Comparison of ENCODE assay signal across 9 cellular contexts in the genomic region with DNA sequence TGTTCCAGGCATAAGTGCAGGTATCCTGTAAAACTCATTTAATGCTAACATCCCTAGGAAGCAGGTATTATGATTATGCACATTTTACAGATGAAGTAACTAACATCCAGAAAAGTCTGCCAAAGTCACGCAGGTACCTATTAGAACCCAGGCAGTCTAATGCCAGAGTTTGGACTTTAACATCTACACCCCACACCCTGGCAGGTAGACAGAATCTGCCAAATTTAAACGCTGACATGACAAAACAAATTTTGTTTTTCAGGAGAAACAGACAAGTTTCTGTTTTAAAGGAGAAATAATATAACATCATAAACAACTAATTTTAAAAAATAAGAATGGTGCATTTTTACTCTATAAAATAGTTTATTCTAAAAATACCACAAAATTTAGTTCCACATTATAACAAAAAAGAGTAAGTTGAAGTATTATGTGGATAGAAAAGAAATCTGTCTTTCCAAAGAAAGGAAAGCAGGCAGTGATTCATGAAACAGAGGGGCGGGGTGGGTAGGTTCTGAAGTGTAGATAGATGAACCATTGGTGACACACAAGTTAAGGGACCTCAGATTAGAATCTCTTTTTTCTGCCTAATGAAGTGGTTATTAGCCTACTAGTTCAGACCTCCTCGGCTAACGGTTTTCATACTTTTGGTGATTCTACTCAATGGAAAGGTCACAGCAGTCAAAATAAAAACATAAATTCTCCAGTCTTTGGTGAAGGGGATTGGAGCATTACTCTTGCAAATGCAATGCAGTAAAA. TPM values are rescaled to one million over a fixed set of nuclear protein-coding genes. Genes with fewer than 3 reads are reported as not detected.
DNase-seq lines count a peak whose midpoint lies in the region; ATAC-seq and TF ChIP-seq lines count a peak whose summit lies in the region.
"Had no signal": no experiment of that assay in that cellular context is flagged by ENCODE, and none has a peak within 500 bp of the region (broad histone marks: within the 10 kb centered on the region; RNA-seq: fewer than 3 reads in every experiment).

No MANE protein-coding gene starts in this region.

- ATAC-seq in WTC11 = no peak
- no peak for ATAC-seq in HG02870 (IDR thresholded peaks at IDR 0.05; ENCODE audit: unreplicated experiment)
- no peak for ATAC-seq in GM21515 (IDR thresholded peaks at IDR 0.05; ENCODE audit: unreplicated experiment)

- no peak overlapping the region for H3K27ac Mint-ChIP-seq in WTC11

- TF ChIP-seq CTCF in HL-60 (IDR thresholded peaks at IDR 0.05; ENCODE audit: insufficient read depth, low read length) (no peak), WTC11 (IDR thresholded peaks at IDR 0.05) (no peak)

- no peaks in the 10 kb centered on the region for H3K27me3 Mint-ChIP-seq in WTC11 (ENCODE audit: low read depth)

- no peaks in the 10 kb centered on the region for H4K20me1 ChIP-seq in BLaER1

- H3K4me3 ChIP-seq in BLaER1 = peak overlapping the region; percentile 90
- peak overlapping the region; percentile 95 for H3K4me3 ChIP-seq in HL-60 (replicated peaks; ENCODE audit: insufficient read depth, low read length)

- H3K4me1 Mint-ChIP-seq in WTC11 = peaks cover 17% of the 10 kb centered on the region

- peak overlapping the region; percentile 97 for H3K4me3 Mint-ChIP-seq in WTC11

- H3K9me3 ChIP-seq in BLaER1 = no peaks in the 10 kb centered on the region; the same call in 1 of the 2 replicates

- H3K36me3 Mint-ChIP-seq in WTC11 = peaks cover 26% of the 10 kb centered on the region

- peak overlapping the region; percentile 86; the same call in 1 of the 2 replicates for H3K27ac ChIP-seq in BLaER1
- no peak overlapping the region for H3K27ac ChIP-seq in HL-60 (replicated peaks)

- POLR2A ChIA-PET in WTC11 (lab: Charles Lee) = no interaction called here

- peak overlapping the region; percentile 73 for H3K4me2 ChIP-seq in BLaER1

- CTCF ChIA-PET in WTC11 (lab: Charles Lee) = no interaction called here

- H3K27me3 ChIP-seq in BLaER1 (no peaks in the 10 kb centered on the region), HL-60 (ENCODE audit: insufficient read depth, poor library complexity, severe bottlenecking) (no peaks in the 10 kb centered on the region)

- H3K4me1 ChIP-seq in BLaER1 = peaks cover 33% of the 10 kb centered on the region

- DNase-seq in HL-60 (ENCODE audit: low read depth in 1 of 2, low spot score in 1 of 2) = no peak
- no peak for DNase-seq in WTC11 (ENCODE audit: low spot score)
- peak; percentile 43 for DNase-seq in iris pigment epithelial cell (ENCODE audit: low read depth)
- DNase-seq in foreskin melanocyte = no peak
- DNase-seq in NCI-H526 (lab: John Stamatoyannopoulos, UW) = no peak
- DNase-seq: GOT3 had no signal

- no peaks in the 10 kb centered on the region for H3K9me3 Mint-ChIP-seq in WTC11

- H3K9ac ChIP-seq in BLaER1 = peak overlapping the region; percentile 88

- peaks cover 33% of the 10 kb centered on the region; the same call in 1 of the 2 replicates for H3K36me3 ChIP-seq in BLaER1

TF ChIP-seq in WTC11, 78 proteins besides CTCF, POLR2A, EP300 and RAD21 (continues in another document):
- TF ChIP-seq, protein P1, sequence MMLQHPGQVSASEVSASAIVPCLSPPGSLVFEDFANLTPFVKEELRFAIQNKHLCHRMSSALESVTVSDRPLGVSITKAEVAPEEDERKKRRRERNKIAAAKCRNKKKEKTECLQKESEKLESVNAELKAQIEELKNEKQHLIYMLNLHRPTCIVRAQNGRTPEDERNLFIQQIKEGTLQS (CRISPR knock-in tag; conservative IDR thresholded peaks at IDR 0.05) = no peak
- TF ChIP-seq, protein P2, sequence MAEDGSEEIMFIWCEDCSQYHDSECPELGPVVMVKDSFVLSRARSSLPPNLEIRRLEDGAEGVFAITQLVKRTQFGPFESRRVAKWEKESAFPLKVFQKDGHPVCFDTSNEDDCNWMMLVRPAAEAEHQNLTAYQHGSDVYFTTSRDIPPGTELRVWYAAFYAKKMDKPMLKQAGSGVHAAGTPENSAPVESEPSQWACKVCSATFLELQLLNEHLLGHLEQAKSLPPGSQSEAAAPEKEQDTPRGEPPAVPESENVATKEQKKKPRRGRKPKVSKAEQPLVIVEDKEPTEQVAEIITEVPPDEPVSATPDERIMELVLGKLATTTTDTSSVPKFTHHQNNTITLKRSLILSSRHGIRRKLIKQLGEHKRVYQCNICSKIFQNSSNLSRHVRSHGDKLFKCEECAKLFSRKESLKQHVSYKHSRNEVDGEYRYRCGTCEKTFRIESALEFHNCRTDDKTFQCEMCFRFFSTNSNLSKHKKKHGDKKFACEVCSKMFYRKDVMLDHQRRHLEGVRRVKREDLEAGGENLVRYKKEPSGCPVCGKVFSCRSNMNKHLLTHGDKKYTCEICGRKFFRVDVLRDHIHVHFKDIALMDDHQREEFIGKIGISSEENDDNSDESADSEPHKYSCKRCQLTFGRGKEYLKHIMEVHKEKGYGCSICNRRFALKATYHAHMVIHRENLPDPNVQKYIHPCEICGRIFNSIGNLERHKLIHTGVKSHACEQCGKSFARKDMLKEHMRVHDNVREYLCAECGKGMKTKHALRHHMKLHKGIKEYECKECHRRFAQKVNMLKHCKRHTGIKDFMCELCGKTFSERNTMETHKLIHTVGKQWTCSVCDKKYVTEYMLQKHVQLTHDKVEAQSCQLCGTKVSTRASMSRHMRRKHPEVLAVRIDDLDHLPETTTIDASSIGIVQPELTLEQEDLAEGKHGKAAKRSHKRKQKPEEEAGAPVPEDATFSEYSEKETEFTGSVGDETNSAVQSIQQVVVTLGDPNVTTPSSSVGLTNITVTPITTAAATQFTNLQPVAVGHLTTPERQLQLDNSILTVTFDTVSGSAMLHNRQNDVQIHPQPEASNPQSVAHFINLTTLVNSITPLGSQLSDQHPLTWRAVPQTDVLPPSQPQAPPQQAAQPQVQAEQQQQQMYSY (CRISPR knock-in tag; IDR thresholded peaks at IDR 0.05) = no peak
- TF ChIP-seq NR1H2 (CRISPR knock-in tag; IDR thresholded peaks at IDR 0.05) (no peak), ZNF263 (CRISPR knock-in tag; IDR thresholded peaks at IDR 0.05; ENCODE audit: low read depth) (no peak), TEAD1 (CRISPR knock-in tag; IDR thresholded peaks at IDR 0.05) (no peak), RORB (CRISPR knock-in tag; IDR thresholded peaks at IDR 0.05) (no peak), ZNF219 (CRISPR knock-in tag; IDR thresholded peaks at IDR 0.05; ENCODE audit: borderline replicate concordance) (no peak), FOXJ3 (CRISPR knock-in tag; IDR thresholded peaks at IDR 0.05; ENCODE audit: borderline replicate concordance) (no peak)
- TF ChIP-seq, protein P3, sequence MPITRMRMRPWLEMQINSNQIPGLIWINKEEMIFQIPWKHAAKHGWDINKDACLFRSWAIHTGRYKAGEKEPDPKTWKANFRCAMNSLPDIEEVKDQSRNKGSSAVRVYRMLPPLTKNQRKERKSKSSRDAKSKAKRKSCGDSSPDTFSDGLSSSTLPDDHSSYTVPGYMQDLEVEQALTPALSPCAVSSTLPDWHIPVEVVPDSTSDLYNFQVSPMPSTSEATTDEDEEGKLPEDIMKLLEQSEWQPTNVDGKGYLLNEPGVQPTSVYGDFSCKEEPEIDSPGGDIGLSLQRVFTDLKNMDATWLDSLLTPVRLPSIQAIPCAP (CRISPR knock-in tag; IDR thresholded peaks at IDR 0.05) = no peak
- TF ChIP-seq, protein P4, sequence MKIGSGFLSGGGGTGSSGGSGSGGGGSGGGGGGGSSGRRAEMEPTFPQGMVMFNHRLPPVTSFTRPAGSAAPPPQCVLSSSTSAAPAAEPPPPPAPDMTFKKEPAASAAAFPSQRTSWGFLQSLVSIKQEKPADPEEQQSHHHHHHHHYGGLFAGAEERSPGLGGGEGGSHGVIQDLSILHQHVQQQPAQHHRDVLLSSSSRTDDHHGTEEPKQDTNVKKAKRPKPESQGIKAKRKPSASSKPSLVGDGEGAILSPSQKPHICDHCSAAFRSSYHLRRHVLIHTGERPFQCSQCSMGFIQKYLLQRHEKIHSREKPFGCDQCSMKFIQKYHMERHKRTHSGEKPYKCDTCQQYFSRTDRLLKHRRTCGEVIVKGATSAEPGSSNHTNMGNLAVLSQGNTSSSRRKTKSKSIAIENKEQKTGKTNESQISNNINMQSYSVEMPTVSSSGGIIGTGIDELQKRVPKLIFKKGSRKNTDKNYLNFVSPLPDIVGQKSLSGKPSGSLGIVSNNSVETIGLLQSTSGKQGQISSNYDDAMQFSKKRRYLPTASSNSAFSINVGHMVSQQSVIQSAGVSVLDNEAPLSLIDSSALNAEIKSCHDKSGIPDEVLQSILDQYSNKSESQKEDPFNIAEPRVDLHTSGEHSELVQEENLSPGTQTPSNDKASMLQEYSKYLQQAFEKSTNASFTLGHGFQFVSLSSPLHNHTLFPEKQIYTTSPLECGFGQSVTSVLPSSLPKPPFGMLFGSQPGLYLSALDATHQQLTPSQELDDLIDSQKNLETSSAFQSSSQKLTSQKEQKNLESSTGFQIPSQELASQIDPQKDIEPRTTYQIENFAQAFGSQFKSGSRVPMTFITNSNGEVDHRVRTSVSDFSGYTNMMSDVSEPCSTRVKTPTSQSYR (CRISPR knock-in tag; IDR thresholded peaks at IDR 0.05) = no peak
- TF ChIP-seq, protein P5, sequence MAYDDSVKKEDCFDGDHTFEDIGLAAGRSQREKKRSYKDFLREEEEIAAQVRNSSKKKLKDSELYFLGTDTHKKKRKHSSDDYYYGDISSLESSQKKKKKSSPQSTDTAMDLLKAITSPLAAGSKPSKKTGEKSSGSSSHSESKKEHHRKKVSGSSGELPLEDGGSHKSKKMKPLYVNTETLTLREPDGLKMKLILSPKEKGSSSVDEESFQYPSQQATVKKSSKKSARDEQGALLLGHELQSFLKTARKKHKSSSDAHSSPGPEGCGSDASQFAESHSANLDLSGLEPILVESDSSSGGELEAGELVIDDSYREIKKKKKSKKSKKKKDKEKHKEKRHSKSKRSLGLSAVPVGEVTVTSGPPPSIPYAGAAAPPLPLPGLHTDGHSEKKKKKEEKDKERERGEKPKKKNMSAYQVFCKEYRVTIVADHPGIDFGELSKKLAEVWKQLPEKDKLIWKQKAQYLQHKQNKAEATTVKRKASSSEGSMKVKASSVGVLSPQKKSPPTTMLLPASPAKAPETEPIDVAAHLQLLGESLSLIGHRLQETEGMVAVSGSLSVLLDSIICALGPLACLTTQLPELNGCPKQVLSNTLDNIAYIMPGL (CRISPR knock-in tag; IDR thresholded peaks at IDR 0.05) = no peak
- TF ChIP-seq, protein P6, sequence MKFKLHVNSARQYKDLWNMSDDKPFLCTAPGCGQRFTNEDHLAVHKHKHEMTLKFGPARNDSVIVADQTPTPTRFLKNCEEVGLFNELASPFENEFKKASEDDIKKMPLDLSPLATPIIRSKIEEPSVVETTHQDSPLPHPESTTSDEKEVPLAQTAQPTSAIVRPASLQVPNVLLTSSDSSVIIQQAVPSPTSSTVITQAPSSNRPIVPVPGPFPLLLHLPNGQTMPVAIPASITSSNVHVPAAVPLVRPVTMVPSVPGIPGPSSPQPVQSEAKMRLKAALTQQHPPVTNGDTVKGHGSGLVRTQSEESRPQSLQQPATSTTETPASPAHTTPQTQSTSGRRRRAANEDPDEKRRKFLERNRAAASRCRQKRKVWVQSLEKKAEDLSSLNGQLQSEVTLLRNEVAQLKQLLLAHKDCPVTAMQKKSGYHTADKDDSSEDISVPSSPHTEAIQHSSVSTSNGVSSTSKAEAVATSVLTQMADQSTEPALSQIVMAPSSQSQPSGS (CRISPR knock-in tag; IDR thresholded peaks at IDR 0.05; ENCODE audit: borderline replicate concordance, low read depth) = no peak

RNA-seq across cellular contexts. Expression of a gene that starts 1.7 kb away (rescaled TPM):
- 39.0 to 44.5 TPM (median 40.5 TPM) in 3 replicates for total RNA-seq in WTC11 (2021)

RNA-seq across cellular contexts. Expression of a gene that starts 56.3 kb away (rescaled TPM):
- total RNA-seq in WTC11 (2021) = 5.5 to 6.0 TPM (median 5.7 TPM) in 3 replicates
